Comparison of ENCODE assay signal across 10 cellular contexts in the genomic region with DNA sequence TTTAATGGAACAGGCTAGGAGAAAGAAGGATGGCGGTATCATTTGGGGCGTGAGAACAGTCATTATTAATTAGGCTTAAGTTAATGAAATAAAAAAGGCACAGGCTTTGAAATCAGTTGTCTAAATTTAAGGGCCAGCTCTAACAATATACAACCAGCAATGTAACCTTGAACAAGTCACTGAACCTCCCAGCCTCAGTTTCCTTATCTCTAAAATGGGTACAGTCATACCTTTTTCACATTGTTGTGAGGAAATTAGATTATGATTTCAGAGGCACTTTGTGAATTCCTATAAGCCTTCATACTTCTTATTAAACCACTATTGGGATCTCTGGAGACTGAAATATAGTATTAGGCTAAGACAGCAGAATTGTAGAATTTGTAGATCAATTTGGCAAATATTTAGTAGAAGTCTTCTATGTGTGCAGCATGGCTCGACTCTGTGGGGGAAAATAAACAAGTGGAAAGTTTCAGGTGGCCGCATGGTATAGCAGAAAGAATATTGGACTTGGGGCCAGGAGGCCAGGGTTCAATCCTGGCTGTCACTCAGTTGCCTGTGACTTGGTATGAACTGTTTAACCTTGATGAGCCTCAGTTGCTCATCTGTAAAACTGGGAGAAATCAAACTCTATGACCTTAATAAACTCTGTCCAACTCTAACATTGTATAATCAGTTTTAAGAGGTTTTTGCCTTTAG.
DNase-seq lines count a peak whose midpoint lies in the region; ATAC-seq and TF ChIP-seq lines count a peak whose summit lies in the region.
"Had no signal": no experiment of that assay in that cellular context is flagged by ENCODE, and none has a peak within 500 bp of the region (broad histone marks: within the 10 kb centered on the region; RNA-seq: fewer than 3 reads in every experiment).

No MANE protein-coding gene starts in this region.

- 0 out of 2 replicates have a peak, but pooled peaks cover 7% of the 10 kb centered on the region for H3K79me2 ChIP-seq in KMS-11 (ENCODE audit: insufficient read depth, low read depth)

- H3K4me2 ChIP-seq in KMS-11 = peak overlapping the region; percentile 42; the same call in 1 of the 2 replicates

- no peaks in the 10 kb centered on the region for H3K36me3 ChIP-seq in KMS-11 (ENCODE audit: insufficient read depth)
- no peaks in the 10 kb centered on the region for H3K36me3 ChIP-seq in psoas muscle (ENCODE audit: insufficient read depth in 1 of 2, low read depth in 1 of 2)

- peak overlapping the region; percentile 94 for H3K27ac Mint-ChIP-seq in dendritic cell treated with granulocyte-macrophage colony-stimulating factor and Interleukin-4, amounts not matched to agents 40 ng/mL and 50 ng/mL, for 4 days

- H3K4me3 ChIP-seq in KMS-11 (IDR thresholded peaks at IDR 0.05; ENCODE audit: insufficient read depth, low read depth, low read length) (no peak overlapping the region), psoas muscle (no peak overlapping the region)

- intact Hi-C loops in dendritic cell treated with granulocyte-macrophage colony-stimulating factor and Interleukin-4, amounts not matched to agents 40 ng/mL and 50 ng/mL, for 4 days (cut with micrococcal nuclease) = no loop called here
- intact Hi-C loops in psoas muscle (cut with DNase I) (no loop called here), sciatic nerve (cut with DNase I) (no loop called here)

- H3K4me3 Mint-ChIP-seq in dendritic cell treated with granulocyte-macrophage colony-stimulating factor and Interleukin-4, amounts not matched to agents 40 ng/mL and 50 ng/mL, for 4 days = peak overlapping the region; percentile 76

- ATAC-seq in psoas muscle (no peak), sciatic nerve (no peak), GM21423 (IDR thresholded peaks at IDR 0.05; ENCODE audit: unreplicated experiment) (no peak), HG03139 (IDR thresholded peaks at IDR 0.05; ENCODE audit: unreplicated experiment) (no peak)

- 84 to 94% (median 85%) methylated on average over 4 of the region's 4 CpGs for WGBS in psoas muscle, 3 donors

- no peak overlapping the region for H3K9ac ChIP-seq in KMS-11

- peaks cover 96% of the 10 kb centered on the region for H3K4me1 Mint-ChIP-seq in dendritic cell treated with granulocyte-macrophage colony-stimulating factor and Interleukin-4, amounts not matched to agents 40 ng/mL and 50 ng/mL, for 4 days (ENCODE audit: low read depth)

- H3K9me3 ChIP-seq in psoas muscle = no peaks in the 10 kb centered on the region

- H3K4me1 ChIP-seq in KMS-11 (ENCODE audit: low read depth, poor library complexity, severe bottlenecking) (peaks cover 52% of the 10 kb centered on the region), psoas muscle (peaks cover 28% of the 10 kb centered on the region)

- H2AFZ ChIP-seq in KMS-11 (ENCODE audit: low read depth) = no peak overlapping the region

- TF ChIP-seq CTCF in KMS-11 (conservative IDR thresholded peaks at IDR 0.05; ENCODE audit: low read depth, low read length) = no peak
- no peak for TF ChIP-seq CTCF in psoas muscle (IDR thresholded peaks at IDR 0.05)

- H3K9me3 Mint-ChIP-seq in dendritic cell treated with granulocyte-macrophage colony-stimulating factor and Interleukin-4, amounts not matched to agents 40 ng/mL and 50 ng/mL, for 4 days = no peaks in the 10 kb centered on the region

- H3K27me3 ChIP-seq in KMS-11 (ENCODE audit: insufficient read depth, low read depth) (no peaks in the 10 kb centered on the region), psoas muscle (ENCODE audit: insufficient read depth in 3 of 3, low read length in 2 of 3) (no peaks in the 10 kb centered on the region)

- DNase-seq in CD1c-positive myeloid dendritic cell (ENCODE audit: extremely low spot score) (peak; percentile 7), psoas muscle (no peak), sciatic nerve (ENCODE audit: low spot score) (no peak), NCI-H2196 treated with DMSO at 0.1 percent for 48 hours (lab: John Stamatoyannopoulos, UW; ENCODE audit: unreplicated experiment) (no peak)
- DNase-seq: activated effector memory CD4-positive, alpha-beta T cell treated with anti-CD3 and anti-CD28 coated beads, Interleukin-2, amount 50 U/mL, for 16 hours; kidney glomerular epithelial cell had no signal

- H3K27ac ChIP-seq in KMS-11 (no peak overlapping the region), psoas muscle (peak overlapping the region; percentile 59)

- no peaks in the 10 kb centered on the region for H4K20me1 ChIP-seq in KMS-11 (ENCODE audit: insufficient read depth)

- peaks cover 90% of the 10 kb centered on the region for H3K36me3 Mint-ChIP-seq in dendritic cell treated with granulocyte-macrophage colony-stimulating factor and Interleukin-4, amounts not matched to agents 40 ng/mL and 50 ng/mL, for 4 days (ENCODE audit: low read depth)

- H3K27me3 Mint-ChIP-seq in dendritic cell treated with granulocyte-macrophage colony-stimulating factor and Interleukin-4, amounts not matched to agents 40 ng/mL and 50 ng/mL, for 4 days = no peaks in the 10 kb centered on the region
